Comparison of ENCODE assay signal across 8 cellular contexts in genomic region chr1:7960867-7961198, GRCh38. TPM values are rescaled to one million over a fixed set of nuclear protein-coding genes. Genes with fewer than 3 reads are reported as not detected.
DNase-seq lines count a peak whose midpoint lies in the region; ATAC-seq and TF ChIP-seq lines count a peak whose summit lies in the region.

No MANE protein-coding gene starts in this region.

- no peaks in the 10 kb centered on the region for H4K20me1 ChIP-seq in smooth muscle cell (ENCODE audit: low read depth)

- TF ChIP-seq CTCF in HFF-Myc (IDR thresholded peaks at IDR 0.05; ENCODE audit: low read depth, low read length, missing control alignments) (no peak), smooth muscle cell (IDR thresholded peaks at IDR 0.05; ENCODE audit: borderline replicate concordance, insufficient read depth, poor library complexity, severe bottlenecking) (no peak)
- TF ChIP-seq CTCF in activated CD8-positive, alpha-beta T cell treated with anti-CD3 and anti-CD28 coated beads for 36 hours (IDR thresholded peaks at IDR 0.05) = no peak

- H3K4me3 ChIP-seq in HFF-Myc (replicated peaks; ENCODE audit: low read depth, low read length) (peak overlapping the region; percentile 83), iPS DF 6.9 (ENCODE audit: low read length) (peak overlapping the region; percentile 74; the same call in 1 of the 2 replicates), smooth muscle cell (peak overlapping the region; percentile 89)

- POLR2A ChIA-PET in activated CD8-positive, alpha-beta T cell treated with anti-CD3 and anti-CD28 coated beads for 36 hours (lab: Charles Lee) = interaction anchor here (1.0 to 5.7 kb wide), 6 partner anchors 12 to 45 kb away, joined by 3 to 39 read pairs (median 6); partner anchors contain the start of gene TNFRSF9

- DNase-seq in HFF-Myc (ENCODE audit: extremely low read depth, low read depth) (no peak), iPS DF 6.9 (ENCODE audit: low read depth, low spot score) (no peak), smooth muscle cell (lab: John Stamatoyannopoulos, UW; ENCODE audit: unreplicated experiment) (no peak), UCSD-AML1 (lab: John Stamatoyannopoulos, UW; ENCODE audit: unreplicated experiment) (no peak), mesenteric fat pad (ENCODE audit: low spot score) (no peak)
- DNase-seq in activated CD8-positive, alpha-beta T cell treated with anti-CD3 and anti-CD28 coated beads for 36 hours = no peak
- DNase-seq in stimulated activated CD4-positive, alpha-beta T cell treated with anti-CD3 and anti-CD28 coated beads, Interleukin-2, amount 100 ng/mL, for 24 hours = no peak

- peak overlapping the region; percentile 99 for H3K27ac Mint-ChIP-seq in activated CD8-positive, alpha-beta T cell treated with anti-CD3 and anti-CD28 coated beads for 36 hours

- H3K36me3 Mint-ChIP-seq in activated CD8-positive, alpha-beta T cell treated with anti-CD3 and anti-CD28 coated beads for 36 hours (ENCODE audit: low read depth) = peaks cover 50% of the 10 kb centered on the region

- H3K27me3 ChIP-seq in iPS DF 6.9 (ENCODE audit: control insufficient read depth, insufficient read depth, low read length) (no peaks in the 10 kb centered on the region), smooth muscle cell (ENCODE audit: low read depth) (no peaks in the 10 kb centered on the region)

- intact Hi-C loops in activated CD8-positive, alpha-beta T cell treated with anti-CD3 and anti-CD28 coated beads for 36 hours (cut with micrococcal nuclease) = no loop called here

- peak overlapping the region; percentile 97 for H2AFZ ChIP-seq in smooth muscle cell (ENCODE audit: low read depth)

- H3K9me3 Mint-ChIP-seq in activated CD8-positive, alpha-beta T cell treated with anti-CD3 and anti-CD28 coated beads for 36 hours = no peaks in the 10 kb centered on the region

- peaks cover 61% of the 10 kb centered on the region for H3K4me1 Mint-ChIP-seq in activated CD8-positive, alpha-beta T cell treated with anti-CD3 and anti-CD28 coated beads for 36 hours (ENCODE audit: low read depth)

- peaks cover 7% of the 10 kb centered on the region for H3K36me3 ChIP-seq in iPS DF 6.9 (ENCODE audit: control insufficient read depth, insufficient read depth, low read length)
- H3K36me3 ChIP-seq in smooth muscle cell (ENCODE audit: low read depth) = peaks cover 13% of the 10 kb centered on the region

- H3K27me3 Mint-ChIP-seq in activated CD8-positive, alpha-beta T cell treated with anti-CD3 and anti-CD28 coated beads for 36 hours = no peaks in the 10 kb centered on the region

- H3F3A ChIP-seq in smooth muscle cell (ENCODE audit: low read depth) = peaks cover 4% of the 10 kb centered on the region

- H3K79me2 ChIP-seq in smooth muscle cell (ENCODE audit: low read depth) = peaks cover 45% of the 10 kb centered on the region

- peak overlapping the region; percentile 98 for H3K4me3 Mint-ChIP-seq in activated CD8-positive, alpha-beta T cell treated with anti-CD3 and anti-CD28 coated beads for 36 hours

- peak overlapping the region; percentile 92 for H3K4me2 ChIP-seq in smooth muscle cell

- no CpG with 5 or more reads among the region's 3 CpGs for WGBS in iPS DF 6.9 (ENCODE audit: insufficient coverage, insufficient read length)
- WGBS in smooth muscle cell (ENCODE audit: low lambda C conversion rate) = 8% methylated on average over 3 of the region's 3 CpGs

- H3K27ac ChIP-seq in iPS DF 6.9 (ENCODE audit: low read length) = no peak overlapping the region
- H3K27ac ChIP-seq in smooth muscle cell (ENCODE audit: low read depth) = peak overlapping the region; percentile 91

- H3K4me1 ChIP-seq in iPS DF 6.9 (ENCODE audit: control insufficient read depth, insufficient read depth, low read length) = no peaks in the 10 kb centered on the region
- H3K4me1 ChIP-seq in smooth muscle cell (ENCODE audit: low read depth) = peaks cover 12% of the 10 kb centered on the region

- peak overlapping the region; percentile 90 for H3K9ac ChIP-seq in smooth muscle cell (ENCODE audit: low read depth)

- no peak for ATAC-seq in activated CD8-positive, alpha-beta T cell treated with anti-CD3 and anti-CD28 coated beads for 36 hours
- ATAC-seq in HG03469 (IDR thresholded peaks at IDR 0.05; ENCODE audit: unreplicated experiment) = no peak

- no peaks in the 10 kb centered on the region for H3K9me3 ChIP-seq in iPS DF 6.9 (ENCODE audit: control insufficient read depth, insufficient read depth, low read length)
- H3K9me3 ChIP-seq in smooth muscle cell (replicated peaks; ENCODE audit: low read depth) = no peaks in the 10 kb centered on the region

- CTCF ChIA-PET in activated CD8-positive, alpha-beta T cell treated with anti-CD3 and anti-CD28 coated beads for 36 hours (lab: Charles Lee) = interaction anchor here (0.7 to 1.0 kb wide), 2 partner anchors 12 to 14 kb away, joined by 4 to 5 read pairs; no protein-coding TSS in a partner anchor

RNA-seq across cellular contexts. Expression of gene PARK7, which starts 0.7 kb away (rescaled TPM):
- total RNA-seq in activated CD8-positive, alpha-beta T cell treated with anti-CD3 and anti-CD28 coated beads for 36 hours = 100 to 1,000 TPM; 539 to 552 TPM
- total RNA-seq in smooth muscle cell (177 and 179 TPM in 2 replicates), mesenteric fat pad (295 TPM)
- 434 and 461 TPM in 2 replicates for polyA plus RNA-seq in smooth muscle cell

RNA-seq across cellular contexts. Expression of gene TNFRSF9, which starts 20.2 kb away (rescaled TPM):
- total RNA-seq in activated CD8-positive, alpha-beta T cell treated with anti-CD3 and anti-CD28 coated beads for 36 hours = 100 to 1,000 TPM; 214 to 219 TPM
- total RNA-seq in smooth muscle cell = 0.09 TPM in 2 replicates
- polyA plus RNA-seq in smooth muscle cell = 0.45 and 0.59 TPM in 2 replicates
- not detected for total RNA-seq in mesenteric fat pad

Comparison
In these comparisons a context has a peak if more than half of its experiments do, and no peak if none do; other contexts are left out.
1. RNA of gene TNFRSF9, which starts 20.2 kb away (total RNA-seq): 214 to 219 TPM in activated CD8-positive, alpha-beta T cell treated with anti-CD3 and anti-CD28 coated beads for 36 hours; 0.09 TPM in smooth muscle cell and not detected in mesenteric fat pad (single experiment); every median in the first group is over 100 times any median in the second.
2. Peak in every context shown above with its lines, with median percentiles within 50 percentile points of each other: H3K4me3 ChIP-seq.